26 cellular contexts compared by ENCODE assay signal in the genomic region with DNA sequence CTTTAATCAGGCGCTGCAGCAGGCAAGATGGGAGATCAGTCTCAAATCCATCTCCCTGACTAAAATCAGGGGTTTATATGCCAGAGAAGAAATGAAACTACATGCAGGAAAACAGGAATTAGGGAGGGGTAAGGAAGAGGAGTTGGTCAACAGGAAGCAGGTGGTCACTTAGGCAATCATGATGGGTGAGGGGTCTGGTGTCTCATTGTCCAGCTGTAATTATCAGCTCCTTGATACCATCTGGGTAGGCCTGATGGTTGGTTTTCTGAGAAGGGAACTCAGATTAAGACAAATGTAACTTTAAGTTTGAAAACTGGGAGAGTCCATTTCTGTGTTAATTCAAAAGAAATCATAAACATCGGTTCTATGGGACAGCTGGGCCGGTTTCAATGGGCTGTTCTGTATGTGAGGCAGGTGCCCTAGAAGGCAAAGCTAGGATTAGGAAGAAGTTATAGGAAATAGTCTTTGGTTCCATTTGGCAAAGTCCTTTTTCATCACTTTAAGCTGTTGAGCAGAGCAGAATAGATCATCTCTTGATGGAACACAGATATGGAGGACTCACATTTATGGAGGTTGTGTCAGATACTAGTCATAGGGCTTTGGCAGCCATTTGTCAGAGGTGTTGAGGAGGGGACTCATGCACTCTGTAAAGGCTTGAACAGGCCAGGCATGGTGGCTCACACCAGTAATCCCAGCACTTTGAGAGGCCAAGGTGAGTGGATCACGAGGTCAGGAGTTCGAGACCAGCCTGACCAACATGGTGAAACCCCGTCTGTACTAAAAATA.
DNase-seq lines count a peak whose midpoint lies in the region; ATAC-seq and TF ChIP-seq lines count a peak whose summit lies in the region.
"Had no signal": no experiment of that assay in that cellular context is flagged by ENCODE, and none has a peak within 500 bp of the region (broad histone marks: within the 10 kb centered on the region; RNA-seq: fewer than 3 reads in every experiment).

No MANE protein-coding gene starts in this region.

- no peaks in the 10 kb centered on the region for H3K79me2 ChIP-seq in GM23248 (ENCODE audit: insufficient read depth)

- no peaks in the 10 kb centered on the region for H3K27me3 Mint-ChIP-seq in activated T-helper 17 cell treated with anti-CD3 and anti-CD28 coated beads, Interleukin-2, amount 50 U/mL, for 72 hours
- no peaks in the 10 kb centered on the region for H3K27me3 Mint-ChIP-seq in nephron (ENCODE audit: low read depth)
- H3K27me3 Mint-ChIP-seq: activated CD4-positive, alpha-beta memory T cell treated with anti-CD3 and anti-CD28 coated beads, Interleukin-2, amount 10 ng/mL, durations not matched to agents 7 days and 5 days; activated naive CD8-positive, alpha-beta T cell; naive thymus-derived CD8-positive, alpha-beta T cell; stimulated activated memory B cell treated with anti-CD40 and anti-IgM and Interleukin-4, amounts not matched to agents 10 μg/mL and 1 μg/mL and 100 μg/mL, for 72 hours; type B pancreatic cell had no signal

- H3K36me3 ChIP-seq in GM23248 (ENCODE audit: low read depth): no peaks in the 10 kb centered on the region
- H3K36me3 ChIP-seq: BE2C, breast epithelium, ovary, Peyer's patch had no signal

- peaks cover 17% of the 10 kb centered on the region for H3F3A ChIP-seq in GM23248 (ENCODE audit: insufficient read depth)

- H3K9me2 ChIP-seq in GM23248 (ENCODE audit: insufficient read depth): no peaks in the 10 kb centered on the region

- WGBS in GM23248 (ENCODE audit: low coverage in 1 of 2, low lambda C conversion rate in 2 of 2, missing lambda C conversion rate in 2 of 2), 2 experiments: 93 to 97% methylated on average over 6 of the region's 6 CpGs

- no peaks in the 10 kb centered on the region for H3K9me3 Mint-ChIP-seq in activated T-helper 17 cell treated with anti-CD3 and anti-CD28 coated beads, Interleukin-2, amount 50 U/mL, for 72 hours
- peaks cover 15% of the 10 kb centered on the region for H3K9me3 Mint-ChIP-seq in nephron
- H3K9me3 Mint-ChIP-seq: stimulated activated memory B cell treated with anti-CD40 and anti-IgM and Interleukin-4, amounts not matched to agents 10 μg/mL and 1 μg/mL and 100 μg/mL, for 72 hours had no signal

- no peak overlapping the region for H3K27ac ChIP-seq in GM23248
- H3K27ac ChIP-seq: ovary, Peyer's patch had no signal

- no peak for ATAC-seq in activated T-helper 17 cell treated with anti-CD3 and anti-CD28 coated beads, Interleukin-2, amount 50 U/mL, for 72 hours (replicated peaks)
- no peak for ATAC-seq in HG03457 (IDR thresholded peaks at IDR 0.05; ENCODE audit: unreplicated experiment)
- ATAC-seq in HG03159 (IDR thresholded peaks at IDR 0.05; ENCODE audit: unreplicated experiment): no peak
- ATAC-seq: HCT116; left colon; naive thymus-derived CD8-positive, alpha-beta T cell; stimulated activated memory B cell treated with anti-CD40 and anti-IgM and Interleukin-4, amounts not matched to agents 10 μg/mL and 1 μg/mL and 100 μg/mL, for 72 hours had no signal

- H3K4me1 ChIP-seq in GM23248 (ENCODE audit: insufficient read depth): peaks cover 11% of the 10 kb centered on the region
- H3K4me1 ChIP-seq: BE2C, breast epithelium had no signal

- no peaks in the 10 kb centered on the region for H3K9me3 ChIP-seq in GM23248 (ENCODE audit: low read depth)
- H3K9me3 ChIP-seq: BE2C, breast epithelium, ovary, Peyer's patch had no signal

- H4K20me1 ChIP-seq in GM23248 (ENCODE audit: insufficient read depth): no peaks in the 10 kb centered on the region

- no peak overlapping the region for H3K4me3 Mint-ChIP-seq in activated T-helper 17 cell treated with anti-CD3 and anti-CD28 coated beads, Interleukin-2, amount 50 U/mL, for 72 hours
- no peak overlapping the region for H3K4me3 Mint-ChIP-seq in nephron
- H3K4me3 Mint-ChIP-seq: activated CD4-positive, alpha-beta memory T cell treated with anti-CD3 and anti-CD28 coated beads, Interleukin-2, amount 10 ng/mL, durations not matched to agents 7 days and 5 days; activated naive CD8-positive, alpha-beta T cell; naive thymus-derived CD8-positive, alpha-beta T cell; stimulated activated memory B cell treated with anti-CD40 and anti-IgM and Interleukin-4, amounts not matched to agents 10 μg/mL and 1 μg/mL and 100 μg/mL, for 72 hours; type B pancreatic cell had no signal

- H3K27ac Mint-ChIP-seq in activated T-helper 17 cell treated with anti-CD3 and anti-CD28 coated beads, Interleukin-2, amount 50 U/mL, for 72 hours: peak overlapping the region; percentile 86
- peak overlapping the region in 2 of 3 experiments; percentile 29 to 42 for H3K27ac Mint-ChIP-seq in nephron
- H3K27ac Mint-ChIP-seq: activated CD4-positive, alpha-beta memory T cell treated with anti-CD3 and anti-CD28 coated beads, Interleukin-2, amount 10 ng/mL, durations not matched to agents 7 days and 5 days; activated naive CD8-positive, alpha-beta T cell; stimulated activated memory B cell treated with anti-CD40 and anti-IgM and Interleukin-4, amounts not matched to agents 10 μg/mL and 1 μg/mL and 100 μg/mL, for 72 hours; type B pancreatic cell had no signal

- in situ Hi-C loops in GM23248 (cut with MboI): no loop called here

- TF ChIP-seq CTCF in nephron (IDR thresholded peaks at IDR 0.05; ENCODE audit: unreplicated experiment in 3 of 3): no peak

- no peak overlapping the region for H3K4me3 ChIP-seq in GM23248
- H3K4me3 ChIP-seq: breast epithelium, ovary, Peyer's patch had no signal

- no peak overlapping the region for H3K4me2 ChIP-seq in GM23248 (ENCODE audit: unreplicated experiment)

- no peak overlapping the region for H2AFZ ChIP-seq in GM23248

- DNase-seq in GM23248: peak; percentile 50
- DNase-seq in NOMO-1 treated with DMSO at 0.1 percent for 48 hours (lab: John Stamatoyannopoulos, UW; ENCODE audit: unreplicated experiment): peak; percentile 34
- DNase-seq in activated CD8-positive, alpha-beta memory T cell treated with anti-CD3 and anti-CD28 coated beads, Interleukin-2, amount 50 U/mL, for 48 hours: no peak
- DNase-seq in H4 (ENCODE audit: low spot score): no peak
- DNase-seq: activated CD4-positive, alpha-beta memory T cell treated with anti-CD3 and anti-CD28 coated beads, Interleukin-2, amount 10 ng/mL, durations not matched to agents 7 days and 5 days; activated effector memory CD4-positive, alpha-beta T cell treated with Interleukin-2 at 50 U/mL for 16 hours; anterior cingulate cortex; BE2C; glutamatergic neuron; left colon; naive thymus-derived CD8-positive, alpha-beta T cell; NCI-H1092; NCI-H1694 treated with DMSO at 0.1 percent for 48 hours; NCI-H510A; Peyer's patch; stimulated activated CD4-positive, alpha-beta T cell treated with anti-CD3 and anti-CD28 coated beads, Interleukin-15, amount 100 ng/mL, for 24 hours had no signal

- H3K9ac ChIP-seq in GM23248: no peak overlapping the region

- no peaks in the 10 kb centered on the region for H3K36me3 Mint-ChIP-seq in activated T-helper 17 cell treated with anti-CD3 and anti-CD28 coated beads, Interleukin-2, amount 50 U/mL, for 72 hours (ENCODE audit: low read depth)
- peaks cover 26% of the 10 kb centered on the region for H3K36me3 Mint-ChIP-seq in nephron (ENCODE audit: low read depth)

- H3K4me1 Mint-ChIP-seq in activated T-helper 17 cell treated with anti-CD3 and anti-CD28 coated beads, Interleukin-2, amount 50 U/mL, for 72 hours: peaks cover 7% of the 10 kb centered on the region
- H3K4me1 Mint-ChIP-seq in nephron: peaks cover 37% of the 10 kb centered on the region
- H3K4me1 Mint-ChIP-seq: activated CD4-positive, alpha-beta memory T cell treated with anti-CD3 and anti-CD28 coated beads, Interleukin-2, amount 10 ng/mL, durations not matched to agents 7 days and 5 days had no signal

- no peaks in the 10 kb centered on the region for H3K27me3 ChIP-seq in GM23248 (replicated peaks; ENCODE audit: insufficient read depth)
- H3K27me3 ChIP-seq: BE2C, breast epithelium, ovary, Peyer's patch had no signal

Comparison
In these comparisons a context has a peak if more than half of its experiments do, and no peak if none do; other contexts are left out.
1. DNase-seq: peak in GM23248 (single experiment) and NOMO-1 treated with DMSO at 0.1 percent for 48 hours (single experiment); none in activated CD8-positive, alpha-beta memory T cell treated with anti-CD3 and anti-CD28 coated beads, Interleukin-2, amount 50 U/mL, for 48 hours (single experiment) and H4 (single experiment).